In genomic region chr2:8543065-8543411, GRCh38 we compare ENCODE assay signal across 9 cellular contexts.
DNase-seq lines count a peak whose midpoint lies in the region; ATAC-seq and TF ChIP-seq lines count a peak whose summit lies in the region.
"Had no signal": no experiment of that assay in that cellular context is flagged by ENCODE, and none has a peak within 500 bp of the region (broad histone marks: within the 10 kb centered on the region; RNA-seq: fewer than 3 reads in every experiment).

No MANE protein-coding gene starts in this region.

- H3K27ac Mint-ChIP-seq in activated CD4-positive, alpha-beta T cell treated with anti-CD3 and anti-CD28 coated beads, Interleukin-2, amount 10 ng/mL, durations not matched to agents 24 days and 14 days, result peak overlapping the region; percentile 99
- H3K27ac Mint-ChIP-seq in chondrocyte (ENCODE audit: unreplicated experiment), result peak overlapping the region; percentile 98
- H3K27ac Mint-ChIP-seq in stimulated activated naive B cell treated with anti-CD40 and anti-IgM and Interleukin-4, amounts not matched to agents 10 μg/mL and 1 μg/mL and 100 μg/mL, for 72 hours, result peak overlapping the region; percentile 100

- H2BK120ac ChIP-seq in mesendoderm (ENCODE audit: low read depth, low read length), result no peak overlapping the region

- H3K79me1 ChIP-seq in mesendoderm (ENCODE audit: low read length), result no peaks in the 10 kb centered on the region

- H3K4me3 Mint-ChIP-seq in activated CD4-positive, alpha-beta T cell treated with anti-CD3 and anti-CD28 coated beads, Interleukin-2, amount 10 ng/mL, durations not matched to agents 24 days and 14 days, result peak overlapping the region; percentile 74
- H3K4me3 Mint-ChIP-seq in chondrocyte (ENCODE audit: unreplicated experiment), result no peak overlapping the region
- H3K4me3 Mint-ChIP-seq in stimulated activated naive B cell treated with anti-CD40 and anti-IgM and Interleukin-4, amounts not matched to agents 10 μg/mL and 1 μg/mL and 100 μg/mL, for 72 hours, result peak overlapping the region; percentile 63 to 65

- no peaks in the 10 kb centered on the region for H3K36me3 ChIP-seq in mesendoderm (ENCODE audit: control insufficient read depth, insufficient read depth, low read length)
- H3K36me3 ChIP-seq: gastrocnemius medialis had no signal

- H3K27me3 Mint-ChIP-seq in activated CD4-positive, alpha-beta T cell treated with anti-CD3 and anti-CD28 coated beads, Interleukin-2, amount 10 ng/mL, durations not matched to agents 24 days and 14 days, result no peaks in the 10 kb centered on the region
- H3K27me3 Mint-ChIP-seq in chondrocyte (ENCODE audit: low read depth), result no peaks in the 10 kb centered on the region
- H3K27me3 Mint-ChIP-seq in stimulated activated naive B cell treated with anti-CD40 and anti-IgM and Interleukin-4, amounts not matched to agents 10 μg/mL and 1 μg/mL and 100 μg/mL, for 72 hours, result peaks cover 26 to 50% of the 10 kb centered on the region in 2 donors

- H2BK15ac ChIP-seq in mesendoderm (replicated peaks; ENCODE audit: low read depth), result no peak overlapping the region

- TF ChIP-seq CTCF in chondrocyte (IDR thresholded peaks at IDR 0.05), result no peak

- H3K18ac ChIP-seq in mesendoderm (ENCODE audit: low read length), result no peak overlapping the region

- H3K4me1 ChIP-seq in mesendoderm (ENCODE audit: control insufficient read depth, low read depth, low read length), result no peaks in the 10 kb centered on the region

- H3K4me2 ChIP-seq in mesendoderm (ENCODE audit: low read length), result no peak overlapping the region

- peaks cover 89% of the 10 kb centered on the region for H3K4me1 Mint-ChIP-seq in activated CD4-positive, alpha-beta T cell treated with anti-CD3 and anti-CD28 coated beads, Interleukin-2, amount 10 ng/mL, durations not matched to agents 24 days and 14 days
- peaks cover 41% of the 10 kb centered on the region for H3K4me1 Mint-ChIP-seq in chondrocyte (ENCODE audit: low read depth)
- H3K4me1 Mint-ChIP-seq in stimulated activated naive B cell treated with anti-CD40 and anti-IgM and Interleukin-4, amounts not matched to agents 10 μg/mL and 1 μg/mL and 100 μg/mL, for 72 hours, result peaks cover 74 to 100% of the 10 kb centered on the region in 2 donors

- H2BK5ac ChIP-seq in mesendoderm (ENCODE audit: low read length), result no peak overlapping the region

- ATAC-seq in HG03460 (IDR thresholded peaks at IDR 0.05; ENCODE audit: unreplicated experiment), result peak; percentile 19
- ATAC-seq in stimulated activated naive B cell treated with anti-CD40 and anti-IgM and Interleukin-4, amounts not matched to agents 10 μg/mL and 1 μg/mL and 100 μg/mL, for 72 hours (replicated peaks), result peak; percentile 45 to 52
- ATAC-seq in GM18511 (IDR thresholded peaks at IDR 0.05; ENCODE audit: unreplicated experiment), result no peak

- H3K79me2 ChIP-seq in mesendoderm (ENCODE audit: control insufficient read depth, insufficient read depth, low read length), result no peaks in the 10 kb centered on the region

- H3K23ac ChIP-seq in mesendoderm (ENCODE audit: low read length), result no peak overlapping the region

- no peak overlapping the region for H2AK5ac ChIP-seq in mesendoderm (ENCODE audit: low read length)

- no peaks in the 10 kb centered on the region for H3K36me3 Mint-ChIP-seq in activated CD4-positive, alpha-beta T cell treated with anti-CD3 and anti-CD28 coated beads, Interleukin-2, amount 10 ng/mL, durations not matched to agents 24 days and 14 days (ENCODE audit: low read depth)
- peaks cover 2% of the 10 kb centered on the region for H3K36me3 Mint-ChIP-seq in chondrocyte (ENCODE audit: low read depth)
- H3K36me3 Mint-ChIP-seq in stimulated activated naive B cell treated with anti-CD40 and anti-IgM and Interleukin-4, amounts not matched to agents 10 μg/mL and 1 μg/mL and 100 μg/mL, for 72 hours, result peaks cover 4 to 9% of the 10 kb centered on the region in 2 donors

- no peak overlapping the region for H4K5ac ChIP-seq in mesendoderm (ENCODE audit: low read length)

- no peaks in the 10 kb centered on the region for H3K27me3 ChIP-seq in mesendoderm (ENCODE audit: insufficient read depth, low read length, poor library complexity)
- H3K27me3 ChIP-seq: gastrocnemius medialis had no signal

- no peak overlapping the region for H4K8ac ChIP-seq in mesendoderm (ENCODE audit: low read depth, low read length)

- H3K56ac ChIP-seq in mesendoderm (ENCODE audit: low read length), result no peak overlapping the region

- no peak overlapping the region for H3K4me3 ChIP-seq in mesendoderm (ENCODE audit: low read length)
- H3K4me3 ChIP-seq: gastrocnemius medialis had no signal

- DNase-seq in activated CD4-positive, alpha-beta T cell treated with anti-CD3 and anti-CD28 coated beads, Interleukin-2, amount 10 ng/mL, durations not matched to agents 24 days and 14 days, result no peak
- no peak for DNase-seq in activated CD4-positive, alpha-beta T cell treated with anti-CD3 and anti-CD28 coated beads for 1 hour
- DNase-seq in chondrocyte (ENCODE audit: low spot score), result no peak
- no peak for DNase-seq in stimulated activated naive B cell treated with anti-CD40 and anti-IgM and Interleukin-4, amounts not matched to agents 10 μg/mL and 1 μg/mL and 100 μg/mL, for 72 hours
- DNase-seq in mesendoderm, result no peak
- no peak for DNase-seq in GM03348 (ENCODE audit: low spot score)

- no peak overlapping the region for H3K4ac ChIP-seq in mesendoderm (ENCODE audit: low read depth, low read length)

- intact Hi-C loops in activated CD4-positive, alpha-beta T cell treated with anti-CD3 and anti-CD28 coated beads, Interleukin-2, amount 10 ng/mL, durations not matched to agents 24 days and 14 days (cut with micrococcal nuclease), result loop anchor here (1.0 to 10.0 kb wide), 22 partner anchors 28 to 1112 kb away; no protein-coding TSS in a partner anchor

- H3K9ac ChIP-seq in mesendoderm (ENCODE audit: low read length), result no peak overlapping the region

- WGBS in mesendoderm (ENCODE audit: extremely low coverage, insufficient coverage, low lambda C conversion rate), result no CpG with 5 or more reads among the region's 7 CpGs

- H3K9me3 Mint-ChIP-seq in activated CD4-positive, alpha-beta T cell treated with anti-CD3 and anti-CD28 coated beads, Interleukin-2, amount 10 ng/mL, durations not matched to agents 24 days and 14 days, result no peaks in the 10 kb centered on the region
- H3K9me3 Mint-ChIP-seq in chondrocyte (ENCODE audit: low read depth), result no peaks in the 10 kb centered on the region
- H3K9me3 Mint-ChIP-seq in stimulated activated naive B cell treated with anti-CD40 and anti-IgM and Interleukin-4, amounts not matched to agents 10 μg/mL and 1 μg/mL and 100 μg/mL, for 72 hours, result peaks cover 0 to 2% of the 10 kb centered on the region in 2 donors

- H3K27ac ChIP-seq in mesendoderm (ENCODE audit: low read depth, low read length), result no peak overlapping the region
